8 cellular contexts compared by ENCODE assay signal in the genomic region with DNA sequence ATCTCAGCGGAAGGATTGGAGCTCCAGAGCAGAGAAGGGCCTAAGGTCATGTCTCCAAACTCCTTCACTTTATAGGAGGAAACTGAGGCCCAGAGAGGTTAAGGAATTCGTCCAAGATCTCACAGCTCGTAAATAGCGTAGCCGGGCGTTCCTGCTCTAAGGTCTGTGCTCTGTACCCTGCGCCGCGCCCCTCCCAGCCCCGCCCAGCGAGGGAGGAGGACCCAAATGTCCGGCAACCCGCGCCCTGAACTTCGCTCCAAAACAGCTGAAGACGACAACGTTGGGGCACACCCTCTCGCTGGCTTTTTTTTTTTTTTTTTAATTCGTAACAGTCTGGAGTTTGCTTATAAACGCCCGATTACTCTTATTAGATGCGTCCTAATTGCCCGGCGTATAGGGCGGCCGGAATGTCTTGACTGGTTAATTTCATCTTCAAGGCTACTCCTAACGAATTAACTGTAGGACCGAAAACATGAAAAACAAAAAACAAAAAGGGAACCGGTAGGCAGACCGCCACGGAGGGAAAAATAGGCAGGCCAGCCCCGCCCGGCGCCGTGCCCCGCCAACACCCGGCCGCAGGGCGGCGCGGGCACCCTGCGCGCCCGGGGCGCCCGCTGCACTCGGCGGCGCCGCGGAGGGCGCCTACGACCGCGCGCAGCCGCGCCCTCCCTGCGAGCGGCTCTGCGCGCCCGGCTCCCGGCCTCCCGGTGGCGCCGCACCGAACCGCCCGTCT. TPM values are rescaled to one million over a fixed set of nuclear protein-coding genes. Genes with fewer than 3 reads are reported as not detected.
DNase-seq lines count a peak whose midpoint lies in the region; ATAC-seq, FAIRE-seq and TF ChIP-seq lines count a peak whose summit lies in the region.

No MANE protein-coding gene starts in this region.

- peaks cover 0 to 2% (median 0%) of the 10 kb centered on the region in 3 donors for H3K9me3 Mint-ChIP-seq in IgD-negative memory B cell
- no peaks in the 10 kb centered on the region for H3K9me3 Mint-ChIP-seq in activated naive CD4-positive, alpha-beta T cell treated with anti-CD3 and anti-CD28 coated beads, Interleukin-2, amount 50 U/mL, for 24 hours
- H3K9me3 Mint-ChIP-seq in glutamatergic neuron (ENCODE audit: unreplicated experiment), result peaks cover 10% of the 10 kb centered on the region

- intact Hi-C loops in pancreas (cut with DNase I), result no loop called here

- no peaks in the 10 kb centered on the region for H3K9me3 ChIP-seq in SJSA1 (replicated peaks)
- H3K9me3 ChIP-seq in pancreas, result no peaks in the 10 kb centered on the region

- TF ChIP-seq CTCF in glutamatergic neuron (IDR thresholded peaks at IDR 0.05; ENCODE audit: partially characterized antibody, unreplicated experiment), result no peak
- no peak for TF ChIP-seq CTCF in pancreas (IDR thresholded peaks at IDR 0.05)

- H3K4me3 ChIP-seq in SJSA1 (peak overlapping the region; percentile 73), pancreas (peak overlapping the region; percentile 55 to 87 (median 74))

- H3K4me3 Mint-ChIP-seq in IgD-negative memory B cell (peak overlapping the region; percentile 84 to 96 (median 94)), glutamatergic neuron (ENCODE audit: unreplicated experiment) (peak overlapping the region; percentile 92)
- H3K4me3 Mint-ChIP-seq in activated naive CD4-positive, alpha-beta T cell treated with anti-CD3 and anti-CD28 coated beads, Interleukin-2, amount 50 U/mL, for 24 hours, result peak overlapping the region; percentile 89

- WGBS in pancreas, 2 donors, result 0 to 1% methylated on average over 69 to 70 of the region's 70 CpGs

- H3K27me3 ChIP-seq in SJSA1 (replicated peaks) (no peaks in the 10 kb centered on the region), pancreas (no peaks in the 10 kb centered on the region)

- H3K27me3 Mint-ChIP-seq in IgD-negative memory B cell (peaks cover 7% of the 10 kb centered on the region), glutamatergic neuron (ENCODE audit: unreplicated experiment) (peaks cover 13% of the 10 kb centered on the region)
- no peaks in the 10 kb centered on the region for H3K27me3 Mint-ChIP-seq in activated naive CD4-positive, alpha-beta T cell treated with anti-CD3 and anti-CD28 coated beads, Interleukin-2, amount 50 U/mL, for 24 hours

- H3K27ac Mint-ChIP-seq in IgD-negative memory B cell (peak overlapping the region in 2 of 3 donors; percentile 73 to 98), glutamatergic neuron (ENCODE audit: unreplicated experiment) (peak overlapping the region; percentile 82)
- peak overlapping the region; percentile 91 for H3K27ac Mint-ChIP-seq in activated naive CD4-positive, alpha-beta T cell treated with anti-CD3 and anti-CD28 coated beads, Interleukin-2, amount 50 U/mL, for 24 hours

- peak; percentile 35 for ATAC-seq in GM21723 (IDR thresholded peaks at IDR 0.05; ENCODE audit: unreplicated experiment)
- ATAC-seq in pancreas, result peak; percentile 26 to 38 (median 34)

- no peak for FAIRE-seq in pancreas (lab: Jason Lieb, UNC)

- peak; percentile 89 for DNase-seq in Daoy (ENCODE audit: low read depth)
- peak; percentile 91 to 94 for DNase-seq in SJSA1 (ENCODE audit: low read depth in 1 of 2, low spot score in 2 of 2)
- DNase-seq in glutamatergic neuron, result peak; percentile 68
- peak; percentile 80 to 89 (median 86) for DNase-seq in pancreas
- DNase-seq in OCI-M2 (lab: John Stamatoyannopoulos, UW; ENCODE audit: unreplicated experiment), result no peak

- peaks cover 8 to 10% (median 9%) of the 10 kb centered on the region in 3 donors for H3K4me1 Mint-ChIP-seq in IgD-negative memory B cell
- H3K4me1 Mint-ChIP-seq in activated naive CD4-positive, alpha-beta T cell treated with anti-CD3 and anti-CD28 coated beads, Interleukin-2, amount 50 U/mL, for 24 hours, result peaks cover 32% of the 10 kb centered on the region
- no peaks in the 10 kb centered on the region for H3K4me1 Mint-ChIP-seq in glutamatergic neuron (ENCODE audit: low read depth, unreplicated experiment)

- peaks cover 1% of the 10 kb centered on the region for H3K36me3 Mint-ChIP-seq in IgD-negative memory B cell
- no peaks in the 10 kb centered on the region for H3K36me3 Mint-ChIP-seq in activated naive CD4-positive, alpha-beta T cell treated with anti-CD3 and anti-CD28 coated beads, Interleukin-2, amount 50 U/mL, for 24 hours
- H3K36me3 Mint-ChIP-seq in glutamatergic neuron (ENCODE audit: unreplicated experiment), result no peaks in the 10 kb centered on the region

- H3K36me3 ChIP-seq in SJSA1 (peaks cover 35% of the 10 kb centered on the region), pancreas (no peaks in the 10 kb centered on the region)

- H3K4me1 ChIP-seq in SJSA1 (replicated peaks), result peaks cover 58% of the 10 kb centered on the region
- H3K4me1 ChIP-seq in pancreas, result peaks cover 0 to 10% (median 7%) of the 10 kb centered on the region in 3 donors

- H3K27ac ChIP-seq in SJSA1 (peak overlapping the region; percentile 98), pancreas (peak overlapping the region; percentile 94 to 100 (median 100))

RNA-seq across cellular contexts. Expression of gene FOSL2, which starts 0.9 kb away (rescaled TPM):
- total RNA-seq in Daoy (2014; rRNA removed; shearing (Covaris generic)), result 56.0 and 62.1 TPM in 2 replicates
- polyA plus RNA-seq in IgD-negative memory B cell, result 0.50 TPM
- 28.8 and 44.7 TPM in 2 replicates for total RNA-seq in SJSA1 (2014; rRNA removed; shearing (Covaris generic))
- 2.6 TPM for total RNA-seq in glutamatergic neuron (ENCODE audit: unreplicated experiment)
- 10 to 100 TPM; 13.3 to 39.1 (median 27.5) TPM for total RNA-seq in pancreas
- polyA plus RNA-seq in pancreas, result 10 to 100 TPM; 10.0 to 11.9 TPM
